Comparison of ENCODE assay signal across 8 cellular contexts in the genomic region with DNA sequence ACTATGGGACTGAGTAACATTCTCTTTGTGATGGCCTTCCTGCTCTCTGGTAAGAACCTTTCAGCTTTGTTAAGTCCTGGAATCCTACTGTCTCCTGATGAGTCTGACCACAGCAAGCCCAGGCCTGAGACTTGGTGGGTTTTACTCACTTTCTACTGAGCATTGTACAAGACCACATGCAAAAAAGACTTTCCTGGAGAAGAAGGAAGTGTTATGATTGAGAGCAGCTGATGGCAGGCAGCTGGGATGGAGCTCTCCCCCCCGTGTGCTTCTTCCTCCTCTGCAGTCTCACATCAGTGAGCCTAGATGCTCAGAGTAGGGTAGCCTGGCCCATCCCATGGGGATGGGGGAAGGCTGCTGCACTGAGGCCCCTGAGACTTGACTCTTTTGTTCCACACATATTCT. TPM values are rescaled to one million over a fixed set of nuclear protein-coding genes. Genes with fewer than 3 reads are reported as not detected.
A peak's percentile ranks its signal among the peaks of the same experiment; 100 is the strongest.
DNase-seq lines count a peak whose midpoint lies in the region; ATAC-seq and TF ChIP-seq lines count a peak whose summit lies in the region.
"Had no signal": no experiment of that assay in that cellular context is flagged by ENCODE, and none has a peak within 500 bp of the region (broad histone marks: within the 10 kb centered on the region; RNA-seq: fewer than 3 reads in every experiment).

No MANE protein-coding gene starts in this region.

- DNase-seq in left lobe of liver (ENCODE audit: low spot score): no peak
- DNase-seq in iPS-NIHi7 (ENCODE audit: extremely low spot score): no peak
- no peak for DNase-seq in HFFc6
- DNase-seq in nephron progenitor cell: no peak

- no peak for TF ChIP-seq CTCF in HFFc6 (IDR thresholded peaks at IDR 0.05)
- no peak for TF ChIP-seq CTCF in nephron progenitor cell (IDR thresholded peaks at IDR 0.05)

- H3K27me3 Mint-ChIP-seq in HFFc6 (ENCODE audit: insufficient read depth): peaks cover 19% of the 10 kb centered on the region
- H3K27me3 Mint-ChIP-seq in nephron progenitor cell (ENCODE audit: low read depth, poor library complexity): peaks cover 4% of the 10 kb centered on the region

- H3K27ac Mint-ChIP-seq in HFFc6 (no peak overlapping the region), nephron progenitor cell (no peak overlapping the region)

- H3K4me3 Mint-ChIP-seq in HFFc6 (no peak overlapping the region), nephron progenitor cell (no peak overlapping the region)

- H3K9me3 Mint-ChIP-seq in HFFc6 (no peaks in the 10 kb centered on the region), nephron progenitor cell (no peaks in the 10 kb centered on the region)

- ATAC-seq in GM18867 (IDR thresholded peaks at IDR 0.05; ENCODE audit: unreplicated experiment) (peak; percentile 27), GM21619 (IDR thresholded peaks at IDR 0.05; ENCODE audit: unreplicated experiment) (peak; percentile 56), HG03571 (IDR thresholded peaks at IDR 0.05; ENCODE audit: unreplicated experiment) (peak; percentile 47), left lobe of liver (peak; percentile 26)

- H3K4me1 Mint-ChIP-seq in HFFc6 (ENCODE audit: low read depth): peaks cover 8% of the 10 kb centered on the region; the same call in 1 of the 2 replicates
- peaks cover 14% of the 10 kb centered on the region for H3K4me1 Mint-ChIP-seq in nephron progenitor cell

- no peaks in the 10 kb centered on the region for H3K36me3 Mint-ChIP-seq in HFFc6 (ENCODE audit: low read depth)
- H3K36me3 Mint-ChIP-seq in nephron progenitor cell (ENCODE audit: low read depth): no peaks in the 10 kb centered on the region

RNA-seq across cellular contexts. Expression of gene CD86, which starts 36.4 kb away (rescaled TPM):
- total RNA-seq in left lobe of liver: 1.4 TPM
- not detected for total RNA-seq in HFFc6 (2021; fragmentation: NEBNext Ultra II Directional; extraction: Animal tissue kit (Norgen Biotek cat#: 25700))
- total RNA-seq: dermis microvascular lymphatic vessel endothelial cell had no signal
